ENCODE assay signal across 8 cellular contexts in the genomic region with DNA sequence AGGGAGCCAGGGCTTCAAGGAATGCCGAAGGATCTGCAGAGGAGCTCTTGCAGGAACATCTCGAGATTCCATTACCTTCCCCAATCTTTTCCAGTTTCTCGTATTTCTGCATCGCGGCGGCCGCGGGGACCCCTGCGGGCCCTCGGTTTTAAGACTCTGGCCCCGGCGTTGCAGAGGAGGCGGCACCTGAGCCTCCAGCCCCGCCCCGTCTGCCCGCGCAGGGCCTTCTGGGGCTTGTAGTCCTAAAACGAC. TPM values are rescaled to one million over a fixed set of nuclear protein-coding genes. Genes with fewer than 3 reads are reported as not detected.
DNase-seq lines count a peak whose midpoint lies in the region; ATAC-seq, FAIRE-seq and TF ChIP-seq lines count a peak whose summit lies in the region.

A gene (minus strand): TSS at position 161 of the 252 bp plus-strand sequence. CDS start 49 bp downstream, at position 112.

- no peaks in the 10 kb centered on the region for H3K9me3 ChIP-seq in A549

- H3K4me2 ChIP-seq in A549, result peak within 1 kb of the TSS; percentile 92

- 0 out of 2 replicates have a peak, but pooled peaks have one; percentile 22 for TF ChIP-seq POLR2A in A549 (IDR thresholded peaks at IDR 0.05; ENCODE audit: low read length)

- no peaks in the 10 kb centered on the region for H3K9me3 Mint-ChIP-seq in IgD-negative memory B cell

- DNase-seq in A549 (ENCODE audit: low read depth in 1 of 2, low spot score in 1 of 2), result no peak
- DNase-seq in cerebellum (ENCODE audit: low spot score), result no peak
- DNase-seq in mucosa of gallbladder (ENCODE audit: low spot score), result no peak

- peaks cover 9 to 11% (median 9%) of the 10 kb centered on the region in 3 donors for H3K4me1 Mint-ChIP-seq in IgD-negative memory B cell

- H3K27ac ChIP-seq in A549, result peak within 1 kb of the TSS; percentile 99

- TF ChIP-seq CTCF in A549 (IDR thresholded peaks at IDR 0.05), result no peak

- peaks cover 1% of the 10 kb centered on the region for H3K27me3 Mint-ChIP-seq in IgD-negative memory B cell

- no peak for TF ChIP-seq RAD21 in A549 (conservative IDR thresholded peaks at IDR 0.05 in 1 of 2, IDR thresholded peaks at IDR 0.05 in 1 of 2)

- no peak for TF ChIP-seq EP300 in A549 (IDR thresholded peaks at IDR 0.05)

- POLR2A ChIA-PET in A549 (lab: Yijun Ruan, JAX), result interaction anchor here (1.0 to 1.4 kb wide), 3 partner anchors 18 to 29 kb away, joined by 3 to 4 read pairs (median 4); a partner anchor contains a TSS

- no peak for FAIRE-seq in A549 (lab: Jason Lieb, UNC)

- H3K27ac Mint-ChIP-seq in IgD-negative memory B cell, result peak within 1 kb of the TSS; percentile 94 to 96 (median 95)

- peaks cover 24% of the 10 kb centered on the region for H3K4me1 ChIP-seq in A549

- 1% methylated on average over 18 of the region's 18 CpGs for WGBS in A549 (ENCODE audit: missing lambda C conversion rate)

- peaks cover 1% of the 10 kb centered on the region for H3K36me3 Mint-ChIP-seq in IgD-negative memory B cell

- ATAC-seq in A549 (no peak), HG02981 (IDR thresholded peaks at IDR 0.05; ENCODE audit: unreplicated experiment) (no peak), GM18868 (IDR thresholded peaks at IDR 0.05; ENCODE audit: unreplicated experiment) (no peak), HG03460 (IDR thresholded peaks at IDR 0.05; ENCODE audit: unreplicated experiment) (no peak), HG03520 (IDR thresholded peaks at IDR 0.05; ENCODE audit: unreplicated experiment) (no peak)

- peak within 1 kb of the TSS; percentile 86 for H3K4me3 ChIP-seq in A549

- CTCF ChIA-PET in A549 (lab: Yijun Ruan, JAX), result interaction anchor here (1.0 to 4.0 kb wide), 3 partner anchors 10 to 53 kb away, joined by 3 to 14 read pairs (median 5); a partner anchor contains a TSS

- peak within 1 kb of the TSS; percentile 89 to 99 (median 98) for H3K4me3 Mint-ChIP-seq in IgD-negative memory B cell

TF ChIP-seq in A549, 52 proteins besides CTCF, POLR2A, EP300 and RAD21:
- TF ChIP-seq ZFP36 (IDR thresholded peaks at IDR 0.05; ENCODE audit: borderline replicate concordance, partially characterized antibody), result no peak
- TF ChIP-seq FOXS1 (CRISPR knock-in tag; IDR thresholded peaks at IDR 0.05), result no peak
- TF ChIP-seq, protein P1, sequence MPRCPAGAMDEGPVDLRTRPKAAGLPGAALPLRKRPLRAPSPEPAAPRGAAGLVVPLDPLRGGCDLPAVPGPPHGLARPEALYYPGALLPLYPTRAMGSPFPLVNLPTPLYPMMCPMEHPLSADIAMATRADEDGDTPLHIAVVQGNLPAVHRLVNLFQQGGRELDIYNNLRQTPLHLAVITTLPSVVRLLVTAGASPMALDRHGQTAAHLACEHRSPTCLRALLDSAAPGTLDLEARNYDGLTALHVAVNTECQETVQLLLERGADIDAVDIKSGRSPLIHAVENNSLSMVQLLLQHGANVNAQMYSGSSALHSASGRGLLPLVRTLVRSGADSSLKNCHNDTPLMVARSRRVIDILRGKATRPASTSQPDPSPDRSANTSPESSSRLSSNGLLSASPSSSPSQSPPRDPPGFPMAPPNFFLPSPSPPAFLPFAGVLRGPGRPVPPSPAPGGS (IDR thresholded peaks at IDR 0.05), result no peak
- TF ChIP-seq, protein P2, sequence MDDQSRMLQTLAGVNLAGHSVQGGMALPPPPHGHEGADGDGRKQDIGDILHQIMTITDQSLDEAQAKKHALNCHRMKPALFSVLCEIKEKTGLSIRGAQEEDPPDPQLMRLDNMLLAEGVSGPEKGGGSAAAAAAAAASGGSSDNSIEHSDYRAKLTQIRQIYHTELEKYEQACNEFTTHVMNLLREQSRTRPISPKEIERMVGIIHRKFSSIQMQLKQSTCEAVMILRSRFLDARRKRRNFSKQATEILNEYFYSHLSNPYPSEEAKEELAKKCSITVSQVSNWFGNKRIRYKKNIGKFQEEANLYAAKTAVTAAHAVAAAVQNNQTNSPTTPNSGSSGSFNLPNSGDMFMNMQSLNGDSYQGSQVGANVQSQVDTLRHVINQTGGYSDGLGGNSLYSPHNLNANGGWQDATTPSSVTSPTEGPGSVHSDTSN (IDR thresholded peaks at IDR 0.05), result no peak
- TF ChIP-seq NFE2L2 (conservative IDR thresholded peaks at IDR 0.05; ENCODE audit: low read length), result no peak
- TF ChIP-seq ZNF302 (CRISPR knock-in tag; IDR thresholded peaks at IDR 0.05), result no peak
- no peak for TF ChIP-seq SMC3 (IDR thresholded peaks at IDR 0.05)
TF ChIP-seq in A549: peak in this region for 0.

RNA-seq across cellular contexts. Expression of the gene that starts here (rescaled TPM):
- 29.6 and 30.0 TPM in 2 replicates for polyA plus RNA-seq in A549 (2011; rRNA removed)
- polyA plus RNA-seq in A549 (2012; cell fraction: cytosol; rRNA removed), result 45.6 and 54.0 TPM in 2 replicates
- 38.0 and 53.8 TPM in 2 replicates for polyA plus RNA-seq in A549 (2012; cell fraction: nucleus; rRNA removed)
- 41.2 to 51.0 TPM (median 50.3 TPM) in 3 replicates for polyA plus RNA-seq in A549 (2017; fragmentation: RNase III; extraction: RNeasy Plus Mini Kit Qiagen cat#74134 plus additional on column Dnase treatment)
- polyA minus RNA-seq in A549 (2011; rRNA and poly(A)+ RNA removed), result 31.2 and 48.9 TPM in 2 replicates
- 11.4 TPM for polyA plus RNA-seq in IgD-negative memory B cell
- total RNA-seq in cerebellum, result 21.6 TPM
- total RNA-seq in mucosa of gallbladder, result 15.9 TPM
